Comparison of ENCODE assay signal across 8 cellular contexts in the genomic region with DNA sequence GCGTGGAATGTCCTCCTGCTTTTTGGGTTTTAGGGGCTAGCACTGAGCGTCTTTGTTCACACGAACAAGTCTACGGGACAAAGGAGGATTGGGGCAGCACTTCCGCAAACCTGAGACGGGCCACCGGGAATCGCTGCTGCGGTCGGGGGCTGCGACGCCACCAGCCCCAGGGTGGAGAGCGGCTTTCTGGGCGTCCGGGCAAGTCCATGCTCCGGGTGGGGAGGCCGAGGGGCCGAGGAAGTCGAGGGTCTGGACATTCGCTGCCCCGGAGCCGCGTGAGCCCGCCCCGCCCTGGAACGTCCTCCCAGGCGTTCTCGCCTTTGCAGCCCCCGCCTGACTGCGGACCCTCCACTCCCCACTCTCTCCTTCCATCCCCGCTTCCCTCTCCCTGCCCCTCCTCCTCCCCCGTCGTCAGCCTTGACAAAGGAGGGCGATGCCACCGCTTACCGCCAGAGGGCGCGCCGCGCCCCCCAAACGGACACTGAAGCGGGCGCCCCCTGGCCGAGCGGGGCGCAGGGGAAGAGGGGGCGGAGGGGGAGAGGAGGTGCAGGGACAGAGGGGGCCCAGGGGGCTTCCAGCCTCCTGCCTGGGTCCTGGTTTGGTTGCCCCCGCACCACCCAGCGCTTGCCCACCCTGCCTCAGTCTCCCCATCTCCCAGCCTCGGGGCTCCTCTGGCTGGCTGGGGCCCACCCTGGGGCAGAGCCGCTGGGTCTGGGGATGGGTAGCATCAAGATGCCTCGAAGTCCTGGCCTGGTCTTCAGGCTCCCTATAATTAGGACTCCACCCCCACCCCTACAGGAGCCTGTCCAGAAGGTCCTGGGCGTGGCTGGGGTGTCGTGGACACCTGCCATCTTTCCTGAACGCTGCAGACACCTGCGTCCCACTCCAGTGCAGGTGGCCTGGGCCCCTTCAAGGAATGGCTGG. TPM values are rescaled to one million over a fixed set of nuclear protein-coding genes. Genes with fewer than 3 reads are reported as not detected.
DNase-seq lines count a peak whose midpoint lies in the region; ATAC-seq and TF ChIP-seq lines count a peak whose summit lies in the region.

No MANE protein-coding gene starts in this region.

- H3K4me3 ChIP-seq in BJ (ENCODE audit: low read depth, low read length) (peak overlapping the region; percentile 73), mucosa of descending colon (no peak overlapping the region)

- H3K9me3 ChIP-seq in mucosa of descending colon: no peaks in the 10 kb centered on the region

- ATAC-seq in GM19452 (IDR thresholded peaks at IDR 0.05; ENCODE audit: unreplicated experiment) (peak; percentile 74), mucosa of descending colon (peak; percentile 93), HG02759 (IDR thresholded peaks at IDR 0.05; ENCODE audit: unreplicated experiment) (no peak)

- intact Hi-C loops in mucosa of descending colon (cut with DNase I, micrococcal nuclease): loop anchor here (5.0 kb wide), 1 partner anchor 57 kb away; no protein-coding TSS in a partner anchor

- H3K36me3 ChIP-seq in BJ (ENCODE audit: control insufficient read depth, insufficient read depth, low read length): no peaks in the 10 kb centered on the region
- no peaks in the 10 kb centered on the region for H3K36me3 ChIP-seq in mucosa of descending colon (ENCODE audit: low read depth)

- H3K4me1 ChIP-seq in mucosa of descending colon (ENCODE audit: low read depth): peaks cover 6% of the 10 kb centered on the region

- peaks cover 2% of the 10 kb centered on the region for H3K27me3 ChIP-seq in BJ (ENCODE audit: control insufficient read depth, insufficient read depth, low read length)

- TF ChIP-seq CTCF in BJ (IDR thresholded peaks at IDR 0.05; ENCODE audit: insufficient read depth, low read depth, low read length) (peak; percentile 100), mucosa of descending colon (IDR thresholded peaks at IDR 0.05) (peak; percentile 94)

- CTCF ChIA-PET in BJ (lab: Yijun Ruan, JAX): interaction anchor here (0.6 to 2.2 kb wide), 7 partner anchors 10 to 141 kb away, joined by 3 to 8 read pairs (median 3); no protein-coding TSS in a partner anchor

- DNase-seq in BJ (ENCODE audit: low read depth) (no peak), NCI-H1105 (lab: John Stamatoyannopoulos, UW) (peak; percentile 17), epidermal melanocyte (ENCODE audit: insufficient read length, low spot score) (peak; percentile 93), mucosa of descending colon (peak in 2 of 3 donors; percentile 79 to 82)
- DNase-seq in activated CD8-positive, alpha-beta memory T cell treated with anti-CD3 and anti-CD28 coated beads, Interleukin-2, amount 50 U/mL, for 24 hours (ENCODE audit: extremely low read depth): peak; percentile 21
- peak; percentile 44 to 48 for DNase-seq in stimulated activated CD8-positive, alpha-beta memory T cell treated with anti-CD3 and anti-CD28 coated beads, Interleukin-4, amount 100 ng/mL, for 1 hour (ENCODE audit: low read depth in 2 of 2, low spot score in 1 of 2)

- POLR2A ChIA-PET in BJ (lab: Charles Lee): no interaction called here

RNA-seq across cellular contexts. Expression of a gene that starts 39.1 kb away (rescaled TPM):
- 20.0 and 39.9 TPM in 2 replicates for polyA plus RNA-seq in BJ (2011; rRNA removed)
- polyA minus RNA-seq in BJ (2011; rRNA and poly(A)+ RNA removed): 19.5 and 24.1 TPM in 2 replicates
- 100 to 1,000 TPM; 132 to 216 (median 176) TPM for total RNA-seq in mucosa of descending colon

RNA-seq across cellular contexts. Expression of a gene that starts 45.7 kb away (rescaled TPM):
- 0.09 TPM in 1 of 2 replicates, not detected in the other for polyA plus RNA-seq in BJ (2011; rRNA removed)
- 0.36 TPM in 1 of 2 replicates, not detected in the other for polyA minus RNA-seq in BJ (2011; rRNA and poly(A)+ RNA removed)
- 1 to 10 TPM in 1 of 3 donors, under 1 TPM in 2; 0.64 to 8.4 (median 0.82) TPM for total RNA-seq in mucosa of descending colon
